In genomic region chr2:33395660-33396249, GRCh38 we compare ENCODE assay signal across 8 cellular contexts.
DNase-seq lines count a peak whose midpoint lies in the region; TF ChIP-seq lines count a peak whose summit lies in the region.

No MANE protein-coding gene starts in this region.

- peak; percentile 72 for DNase-seq in MCF 10A (ENCODE audit: unreplicated experiment)
- no peak for DNase-seq in breast epithelium (ENCODE audit: low spot score in 2 of 2)
- DNase-seq in NCI-H2227 treated with DMSO at 0.1 percent for 48 hours (lab: John Stamatoyannopoulos, UW), result peak; percentile 54
- peak; percentile 17 for DNase-seq in activated T-cell treated with anti-CD3 and anti-CD28 coated beads for 4 hours
- peak; percentile 46 for DNase-seq in glomerular visceral epithelial cell (ENCODE audit: extremely low spot score)
- no peak for DNase-seq in spleen
- no peak for DNase-seq in KG1 (lab: John Stamatoyannopoulos, UW)
- no peak for DNase-seq in DMS114 treated with DMSO at 0.1 percent for 48 hours (lab: John Stamatoyannopoulos, UW; ENCODE audit: unreplicated experiment)

- no peaks in the 10 kb centered on the region for H3K9me3 Mint-ChIP-seq in MCF 10A (ENCODE audit: unreplicated experiment)

- intact Hi-C loops in MCF 10A (cut with micrococcal nuclease), result no loop called here
- intact Hi-C loops in breast epithelium (cut with DNase I; ENCODE audit: low total_unique reads), result no loop called here
- intact Hi-C loops in spleen (cut with DNase I; ENCODE audit: low total_unique reads), result no loop called here

- no peak overlapping the region for H3K27ac Mint-ChIP-seq in MCF 10A (ENCODE audit: low read depth, unreplicated experiment)

- H3K27ac ChIP-seq in breast epithelium, result no peak overlapping the region
- no peak overlapping the region for H3K27ac ChIP-seq in spleen

- BruUV-seq in MCF 10A (replicated peaks; lab: Mats Ljungman, UMichigan), result no TSS peak

- H3K4me3 ChIP-seq in breast epithelium (no peak overlapping the region), spleen (no peak overlapping the region)

- H3K4me1 ChIP-seq in breast epithelium (no peaks in the 10 kb centered on the region), spleen (no peaks in the 10 kb centered on the region)

- H3K36me3 ChIP-seq in breast epithelium (no peaks in the 10 kb centered on the region), spleen (no peaks in the 10 kb centered on the region)

- no peaks in the 10 kb centered on the region for H3K27me3 ChIP-seq in breast epithelium
- H3K27me3 ChIP-seq in spleen (replicated peaks in 1 of 7), result no peaks in the 10 kb centered on the region

- POLR2A ChIA-PET in MCF 10A (lab: Yijun Ruan, JAX), result interaction anchor here (1.1 to 1.3 kb wide), 2 partner anchors 11 to 14 kb away, joined by 3 to 4 read pairs; no protein-coding TSS in a partner anchor

- TF ChIP-seq CTCF in MCF 10A (IDR thresholded peaks at IDR 0.05; ENCODE audit: unreplicated experiment) (peak; percentile 35), breast epithelium (IDR thresholded peaks at IDR 0.05) (peak in 1 of 3 donors; percentile 33), spleen (IDR thresholded peaks at IDR 0.05 in 8 of 11, conservative IDR thresholded peaks at IDR 0.05 in 3 of 11) (peak in 9 of 11 experiments; percentile 20 to 65 (median 54))

- TF ChIP-seq POLR2A in breast epithelium (IDR thresholded peaks at IDR 0.05), result no peak
- no peak for TF ChIP-seq POLR2A in spleen (IDR thresholded peaks at IDR 0.05)

- CTCF ChIA-PET in MCF 10A (lab: Yijun Ruan, JAX), result interaction anchor here (0.6 to 1.6 kb wide), 24 partner anchors 9 to 890 kb away, joined by 3 to 9 read pairs (median 4); no protein-coding TSS in a partner anchor

- peaks cover 43% of the 10 kb centered on the region for H3K36me3 Mint-ChIP-seq in MCF 10A (ENCODE audit: insufficient read depth, unreplicated experiment)

- peaks cover 0 to 4% of the 10 kb centered on the region in 2 donors for H3K9me3 ChIP-seq in breast epithelium
- H3K9me3 ChIP-seq in spleen, result no peaks in the 10 kb centered on the region

- H3K27me3 Mint-ChIP-seq in MCF 10A (ENCODE audit: insufficient read depth, unreplicated experiment), result no peaks in the 10 kb centered on the region

- no peaks in the 10 kb centered on the region for H3K4me1 Mint-ChIP-seq in MCF 10A (ENCODE audit: insufficient read depth, unreplicated experiment)

- no peak overlapping the region for H3K4me3 Mint-ChIP-seq in MCF 10A (ENCODE audit: unreplicated experiment)

Comparison
In these comparisons a context has a peak if more than half of its experiments do, and no peak if none do; other contexts are left out.
1. DNase-seq: peak in MCF 10A (single experiment), NCI-H2227 treated with DMSO at 0.1 percent for 48 hours (single experiment), activated T-cell treated with anti-CD3 and anti-CD28 coated beads for 4 hours (single experiment) and glomerular visceral epithelial cell (single experiment); none in breast epithelium (0 of 2), spleen (single experiment), KG1 (single experiment) and DMS114 treated with DMSO at 0.1 percent for 48 hours (single experiment).